ENCODE assay signal across 22 cellular contexts in the genomic region with DNA sequence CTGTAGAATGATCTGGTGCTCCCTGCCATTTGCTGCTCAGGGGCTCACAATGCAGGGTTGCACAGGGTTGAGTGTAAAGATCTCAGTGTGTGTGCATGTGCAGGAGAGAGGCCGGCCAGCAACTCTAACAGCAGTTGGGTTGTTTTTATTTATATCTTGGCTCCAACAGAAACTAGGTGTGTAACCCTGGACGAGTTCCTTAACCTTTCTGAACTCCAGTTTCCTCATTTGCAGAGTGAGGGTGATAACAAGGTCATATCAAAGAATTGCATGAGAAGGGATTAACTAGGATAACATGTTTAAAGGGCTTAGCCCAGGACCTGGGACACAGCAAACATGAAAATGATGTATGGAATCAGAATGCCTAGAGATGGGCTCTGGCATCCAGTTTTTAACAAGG.
"Had no signal": no experiment of that assay in that cellular context is flagged by ENCODE, and none has a peak within 500 bp of the region (broad histone marks: within the 10 kb centered on the region; RNA-seq: fewer than 3 reads in every experiment).

No MANE protein-coding gene starts in this region.

- H3K27ac Mint-ChIP-seq: immature natural killer cell, mesothelial cell of epicardium had no signal

- H3K9me3 Mint-ChIP-seq: immature natural killer cell had no signal

- H3K4me1 Mint-ChIP-seq: immature natural killer cell had no signal

- H3K79me2 ChIP-seq: hepatocyte had no signal

- FAIRE-seq: colon, endothelial cell of umbilical vein, frontal cortex, kidney had no signal

- H3K4me3 Mint-ChIP-seq: immature natural killer cell, mesothelial cell of epicardium had no signal

- DNase-seq: dermis blood vessel endothelial cell; dorsolateral prefrontal cortex; effector CD4-positive, alpha-beta T cell; effector memory CD4-positive, alpha-beta T cell; foreskin keratinocyte; heart left ventricle; hypothalamus; immature natural killer cell; kidney; kidney glomerular epithelial cell; left lung; left ventricle myocardium superior; lower lobe of right lung; mesenchymal stem cell had no signal

- H3K36me3 ChIP-seq: esophagus muscularis mucosa, gastroesophageal sphincter, heart left ventricle, left lung, lower lobe of right lung had no signal

- H3K4me2 ChIP-seq: hepatocyte had no signal

- H2AFZ ChIP-seq: hepatocyte had no signal

- H3K36me3 Mint-ChIP-seq: immature natural killer cell, mesothelial cell of epicardium had no signal

- H3K27ac ChIP-seq: coronary artery, dorsolateral prefrontal cortex, esophagus muscularis mucosa, foreskin keratinocyte, gastroesophageal sphincter, heart left ventricle, hepatocyte, left lung, lower lobe of right lung had no signal

- H3K4me3 ChIP-seq: coronary artery, dorsolateral prefrontal cortex, esophagus muscularis mucosa, gastroesophageal sphincter, heart left ventricle, hepatocyte, left lung, lower lobe of right lung had no signal

- H3K27me3 ChIP-seq: dorsolateral prefrontal cortex, esophagus muscularis mucosa, gastroesophageal sphincter, heart left ventricle, hepatocyte, left lung had no signal

- H3K9me3 ChIP-seq: esophagus muscularis mucosa, gastroesophageal sphincter, left lung, lower lobe of right lung had no signal

- ATAC-seq: foreskin keratinocyte, gastroesophageal sphincter, heart left ventricle, left lung, left ventricle myocardium superior, lower lobe of right lung had no signal

- H3K4me1 ChIP-seq: esophagus muscularis mucosa, foreskin keratinocyte, gastroesophageal sphincter, left lung had no signal
